Comparison of ENCODE assay signal across 20 cellular contexts in the genomic region with DNA sequence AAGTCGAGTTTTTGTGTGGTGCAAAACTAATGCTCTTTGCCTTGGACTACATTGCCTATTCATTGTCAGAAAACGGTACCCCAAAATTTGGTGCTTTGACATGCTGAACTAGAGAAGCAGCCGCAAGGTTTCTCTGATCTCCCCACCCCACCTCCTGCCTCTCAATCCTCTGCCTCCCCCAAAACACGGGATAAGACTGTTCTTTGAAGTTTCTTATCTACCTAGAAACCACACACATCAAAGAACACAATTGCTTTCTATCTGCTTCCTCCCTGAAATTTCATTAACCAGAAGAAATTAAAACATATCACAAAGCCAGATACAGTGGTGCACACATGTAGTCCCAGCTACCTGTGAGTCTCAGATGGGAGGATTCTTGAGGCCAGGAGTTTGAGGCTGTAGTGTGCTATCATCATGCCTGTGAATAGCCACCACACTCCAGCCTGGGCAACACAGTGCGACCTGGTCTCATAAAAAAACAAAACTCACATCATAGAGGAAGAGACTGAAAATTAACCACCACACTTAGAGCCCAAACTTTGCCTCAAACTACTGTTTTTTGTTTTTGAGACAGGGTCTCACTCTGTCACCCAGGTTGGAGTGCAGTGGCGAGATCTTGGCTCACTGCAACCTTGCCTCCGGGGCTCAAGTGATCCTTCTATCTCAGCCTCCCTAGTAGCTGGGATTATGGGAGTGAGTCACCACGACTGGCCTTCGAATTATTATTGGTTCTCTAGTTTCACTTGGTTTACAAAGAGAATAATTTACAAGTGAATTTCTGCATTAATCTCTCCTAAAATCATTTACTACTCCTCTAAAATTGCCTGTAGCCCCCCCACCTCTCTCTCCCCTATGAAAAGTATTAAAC. TPM values are rescaled to one million over a fixed set of nuclear protein-coding genes. Genes with fewer than 3 reads are reported as not detected.
A peak's percentile ranks its signal among the peaks of the same experiment; 100 is the strongest.
DNase-seq lines count a peak whose midpoint lies in the region; ATAC-seq, FAIRE-seq and TF ChIP-seq lines count a peak whose summit lies in the region.
"Had no signal": no experiment of that assay in that cellular context is flagged by ENCODE, and none has a peak within 500 bp of the region (broad histone marks: within the 10 kb centered on the region; RNA-seq: fewer than 3 reads in every experiment).

No MANE protein-coding gene starts in this region.

- POLR2A ChIA-PET in HepG2 (lab: Yijun Ruan, JAX) = interaction anchor here (2.7 kb wide), 1 partner anchor 115 kb away, joined by 8 read pairs; a partner anchor contains a TSS
- POLR2A ChIA-PET in activated CD4-positive, alpha-beta memory T cell treated with anti-CD3 and anti-CD28 coated beads, Interleukin-2, amount 10 ng/mL, durations not matched to agents 7 days and 5 days (lab: Charles Lee) = interaction anchor here (1.3 to 1.7 kb wide), 3 partner anchors 10 to 113 kb away, joined by 4 to 6 read pairs (median 4); a partner anchor contains a TSS

- no peaks in the 10 kb centered on the region; a peak in 1 of 5 replicates for H3K27me3 ChIP-seq in HepG2 (ENCODE audit: control insufficient read depth in 1 of 2, insufficient read depth in 2 of 2, low read length in 2 of 2)
- no peaks in the 10 kb centered on the region for H3K27me3 ChIP-seq in right lobe of liver
- H3K27me3 ChIP-seq in Loucy (ENCODE audit: insufficient read depth, low read length, poor library complexity, severe bottlenecking) = no peaks in the 10 kb centered on the region
- no peaks in the 10 kb centered on the region for H3K27me3 ChIP-seq in left lung
- no peaks in the 10 kb centered on the region for H3K27me3 ChIP-seq in pancreas

- TF ChIP-seq EP300 in HepG2 (IDR thresholded peaks at IDR 0.05; ENCODE audit: low read depth in 2 of 2, low read length in 2 of 2) (no peak), HepG2 (CRISPR knock-in tag; IDR thresholded peaks at IDR 0.05; ENCODE audit: borderline replicate concordance) (no peak)

- H3K27ac ChIP-seq in HepG2 (ENCODE audit: extremely low read length, insufficient read depth, low read length) = no peak overlapping the region
- H3K27ac ChIP-seq in right lobe of liver = no peak overlapping the region
- no peak overlapping the region for H3K27ac ChIP-seq in left lung
- H3K27ac ChIP-seq in pancreas = no peak overlapping the region
- H3K27ac ChIP-seq: coronary artery, psoas muscle, thoracic aorta had no signal

- H3K9me2 ChIP-seq in Loucy (replicated peaks; ENCODE audit: low read depth, low read length) = no peaks in the 10 kb centered on the region
- H3K9me2 ChIP-seq: SK-N-SH had no signal

- H3K9ac ChIP-seq in HepG2 (ENCODE audit: insufficient read depth, low read depth, low read length) = no peak overlapping the region
- H3K9ac ChIP-seq in Loucy (ENCODE audit: low read depth, low read length, poor library complexity, severe bottlenecking) = no peak overlapping the region
- H3K9ac ChIP-seq: SK-N-SH had no signal

- H3K36me3 Mint-ChIP-seq in activated CD4-positive, alpha-beta memory T cell treated with anti-CD3 and anti-CD28 coated beads, Interleukin-2, amount 10 ng/mL, durations not matched to agents 7 days and 5 days (ENCODE audit: low read depth) = peaks cover 21% of the 10 kb centered on the region
- H3K36me3 Mint-ChIP-seq in neural crest cell (ENCODE audit: low read depth) = peaks cover 6% of the 10 kb centered on the region

- peaks cover 10% of the 10 kb centered on the region; the same call in 1 of the 2 replicates for H4K20me1 ChIP-seq in HepG2 (ENCODE audit: insufficient read depth, low read length)
- peaks cover 12% of the 10 kb centered on the region for H4K20me1 ChIP-seq in Loucy (ENCODE audit: insufficient read depth, low read length, poor library complexity, severe bottlenecking)

- DNase-seq in HepG2 (ENCODE audit: low spot score) (no peak), right lobe of liver (no peak), neural crest cell (ENCODE audit: low read depth, low spot score) (no peak), left lung (no peak), pancreas (no peak)
- no peak for DNase-seq in activated CD4-positive, alpha-beta memory T cell treated with anti-CD3 and anti-CD28 coated beads, Interleukin-2, amount 10 ng/mL, durations not matched to agents 7 days and 5 days
- DNase-seq: activated effector memory CD4-positive, alpha-beta T cell treated with anti-CD3 and anti-CD28 coated beads, Interleukin-2, amount 50 U/mL, for 16 hours; NCI-H774; nephron progenitor cell; psoas muscle; SK-N-SH; small intestine; stimulated activated CD8-positive, alpha-beta memory T cell treated with anti-CD3 and anti-CD28 coated beads, Interleukin-4, amount 100 ng/mL, for 48 hours had no signal

- no peaks in the 10 kb centered on the region for H3F3A ChIP-seq in Loucy (ENCODE audit: low read depth)

- no peak for TF ChIP-seq POLR2A in HepG2 (IDR thresholded peaks at IDR 0.05; ENCODE audit: insufficient read depth in 1 of 2, low read depth in 2 of 2, low read length in 2 of 2)
- no peak for TF ChIP-seq POLR2A in right lobe of liver (IDR thresholded peaks at IDR 0.05)

- H3K4me3 Mint-ChIP-seq in activated CD4-positive, alpha-beta memory T cell treated with anti-CD3 and anti-CD28 coated beads, Interleukin-2, amount 10 ng/mL, durations not matched to agents 7 days and 5 days = no peak overlapping the region
- H3K4me3 Mint-ChIP-seq in neural crest cell = peak overlapping the region; percentile 19
- H3K4me3 Mint-ChIP-seq: nephron progenitor cell had no signal

- ATAC-seq in HepG2 (no peak), right lobe of liver (no peak), HG02870 (IDR thresholded peaks at IDR 0.05; ENCODE audit: unreplicated experiment) (no peak), left lung (no peak), pancreas (no peak)
- ATAC-seq: Panc1, psoas muscle had no signal

- no peak for TF ChIP-seq CTCF in HepG2 (CRISPR knock-in tag; IDR thresholded peaks at IDR 0.05)
- no peak for TF ChIP-seq CTCF in right lobe of liver (IDR thresholded peaks at IDR 0.05)
- TF ChIP-seq CTCF in Loucy (conservative IDR thresholded peaks at IDR 0.05; ENCODE audit: low read length) = no peak
- TF ChIP-seq CTCF in neural crest cell (conservative IDR thresholded peaks at IDR 0.05) = no peak
- no peak for TF ChIP-seq CTCF in left lung (IDR thresholded peaks at IDR 0.05)
- no peak for TF ChIP-seq CTCF in pancreas (IDR thresholded peaks at IDR 0.05)

- H2AFZ ChIP-seq in HepG2 (ENCODE audit: low read length) (no peak overlapping the region), Loucy (ENCODE audit: low read length) (no peak overlapping the region; the same call in 1 of the 2 replicates)

- no peaks in the 10 kb centered on the region for H3K9me3 Mint-ChIP-seq in activated CD4-positive, alpha-beta memory T cell treated with anti-CD3 and anti-CD28 coated beads, Interleukin-2, amount 10 ng/mL, durations not matched to agents 7 days and 5 days
- H3K9me3 Mint-ChIP-seq in neural crest cell = no peaks in the 10 kb centered on the region

- H3K36me3 ChIP-seq in HepG2 (replicated peaks in 1 of 2; ENCODE audit: control insufficient read depth in 1 of 2, insufficient read depth in 2 of 2, low read length in 2 of 2) (peaks cover 4 to 5% of the 10 kb centered on the region in 2 experiments; a peak in 4 of 5 replicates), right lobe of liver (no peaks in the 10 kb centered on the region), Loucy (ENCODE audit: insufficient read depth, low read length) (peaks cover 3% of the 10 kb centered on the region; the same call in 1 of the 2 replicates), left lung (peaks cover 0 to 13% of the 10 kb centered on the region in 2 donors), pancreas (peaks cover 0 to 7% (median 0%) of the 10 kb centered on the region in 3 donors)

- no peak for TF ChIP-seq RAD21 in HepG2 (CRISPR knock-in tag; IDR thresholded peaks at IDR 0.05)

- intact Hi-C loops in HepG2 (cut with micrococcal nuclease; ENCODE audit: unreplicated experiment) = loop anchor here (10.0 kb wide), 1 partner anchor 186 kb away; no protein-coding TSS in a partner anchor
- intact Hi-C loops in right lobe of liver (cut with DNase I) = no loop called here
- intact Hi-C loops in left lung (cut with DNase I) = no loop called here
- intact Hi-C loops in pancreas (cut with DNase I) = no loop called here

- H3K27me3 Mint-ChIP-seq in activated CD4-positive, alpha-beta memory T cell treated with anti-CD3 and anti-CD28 coated beads, Interleukin-2, amount 10 ng/mL, durations not matched to agents 7 days and 5 days = no peaks in the 10 kb centered on the region
- no peaks in the 10 kb centered on the region for H3K27me3 Mint-ChIP-seq in neural crest cell (ENCODE audit: low read depth)

- H3K4me1 Mint-ChIP-seq in activated CD4-positive, alpha-beta memory T cell treated with anti-CD3 and anti-CD28 coated beads, Interleukin-2, amount 10 ng/mL, durations not matched to agents 7 days and 5 days = peaks cover 58% of the 10 kb centered on the region
- H3K4me1 Mint-ChIP-seq in neural crest cell = peaks cover 25% of the 10 kb centered on the region

- H3K79me2 ChIP-seq in HepG2 (ENCODE audit: insufficient read depth, low read length) = peaks cover 21% of the 10 kb centered on the region
- H3K79me2 ChIP-seq in Loucy (ENCODE audit: insufficient read depth, low read length) = peaks cover 25% of the 10 kb centered on the region

- in situ Hi-C loops in HepG2 (cut with HindIII; ENCODE audit: extremely low pct_ligation_motif_present, low pct_unique_long_range_greater_than_20kb) = loop anchor here (5.0 kb wide), 2 partner anchors 59 to 66 kb away; a partner anchor contains a TSS

- FAIRE-seq in HepG2 (lab: Jason Lieb, UNC) (no peak), pancreas (lab: Jason Lieb, UNC) (no peak)
- FAIRE-seq: GM12892, keratinocyte, small intestine had no signal

- peak overlapping the region; percentile 11 for H3K27ac Mint-ChIP-seq in activated CD4-positive, alpha-beta memory T cell treated with anti-CD3 and anti-CD28 coated beads, Interleukin-2, amount 10 ng/mL, durations not matched to agents 7 days and 5 days
- no peak overlapping the region for H3K27ac Mint-ChIP-seq in neural crest cell (ENCODE audit: unreplicated experiment)
- H3K27ac Mint-ChIP-seq: nephron progenitor cell had no signal

- BruUV-seq in HepG2 (replicated peaks; lab: Mats Ljungman, UMichigan) = no TSS peak

- no peaks in the 10 kb centered on the region for H3K9me3 ChIP-seq in HepG2 (ENCODE audit: low read length)
- H3K9me3 ChIP-seq in right lobe of liver = no peaks in the 10 kb centered on the region
- no peaks in the 10 kb centered on the region for H3K9me3 ChIP-seq in Loucy (ENCODE audit: insufficient read depth, low read depth, low read length)
- no peaks in the 10 kb centered on the region for H3K9me3 ChIP-seq in left lung
- no peaks in the 10 kb centered on the region for H3K9me3 ChIP-seq in pancreas
- H3K9me3 ChIP-seq: psoas muscle, SK-N-SH, thoracic aorta had no signal

- WGBS in HepG2 (ENCODE audit: low lambda C conversion rate) = 14% methylated on average over 9 of the region's 9 CpGs
- 55% methylated on average over 9 of the region's 9 CpGs for WGBS in right lobe of liver (ENCODE audit: insufficient coverage, low coverage, low lambda C conversion rate, missing lambda C conversion rate)
- WGBS in pancreas, 2 donors = 52 to 61% methylated on average over 9 of the region's 9 CpGs

- H3K4me2 ChIP-seq in HepG2 (ENCODE audit: low read depth, low read length) (peak overlapping the region; percentile 28), Loucy (ENCODE audit: low read depth, low read length, poor library complexity, severe bottlenecking) (peak overlapping the region; percentile 18)
- H3K4me2 ChIP-seq: SK-N-SH had no signal

- H3K4me1 ChIP-seq in HepG2 (ENCODE audit: insufficient read depth, low read length) = peaks cover 40% of the 10 kb centered on the region
- peaks cover 0 to 16% (median 2%) of the 10 kb centered on the region in 4 donors for H3K4me1 ChIP-seq in right lobe of liver
- H3K4me1 ChIP-seq in Loucy (ENCODE audit: insufficient read depth, low read length, poor library complexity, severe bottlenecking) = peaks cover 22% of the 10 kb centered on the region
- H3K4me1 ChIP-seq in left lung = peaks cover 14 to 18% of the 10 kb centered on the region in 2 donors
- H3K4me1 ChIP-seq in pancreas = peaks cover 0 to 15% (median 13%) of the 10 kb centered on the region in 3 donors

- CTCF ChIA-PET in HepG2 (lab: Yijun Ruan, JAX; ENCODE audit: low intra/inter-chr PET ratio, low total read pairs) = no interaction called here
- CTCF ChIA-PET in activated CD4-positive, alpha-beta memory T cell treated with anti-CD3 and anti-CD28 coated beads, Interleukin-2, amount 10 ng/mL, durations not matched to agents 7 days and 5 days (lab: Charles Lee) = no interaction called here

- H3K4me3 ChIP-seq in HepG2 (replicated peaks in 1 of 3; ENCODE audit: insufficient read depth in 1 of 3, low read depth in 2 of 3, low read length in 3 of 3) = no peak overlapping the region
- H3K4me3 ChIP-seq in right lobe of liver = no peak overlapping the region
- H3K4me3 ChIP-seq in Loucy (ENCODE audit: low read length, poor library complexity, severe bottlenecking) = no peak overlapping the region
- no peak overlapping the region for H3K4me3 ChIP-seq in left lung
- no peak overlapping the region for H3K4me3 ChIP-seq in pancreas
- H3K4me3 ChIP-seq: coronary artery, psoas muscle, thoracic aorta had no signal

RNA-seq across cellular contexts. Expression of a gene that starts 2.7 kb away (rescaled TPM):
- total RNA-seq in HepG2 (2016; rRNA removed; fragmentation: Illumina TruSeq; extraction: Trizol) (78.2 and 112 TPM in 2 replicates), right lobe of liver (10 to 100 TPM; 32.9 to 57.0 (median 46.6) TPM), neural crest cell (153 and 167 TPM in 2 replicates), left lung (100 to 1,000 TPM; 137 to 142 TPM), pancreas (10 to 100 TPM; 50.7 to 71.2 (median 65.5) TPM)
- 14.5 and 16.7 TPM in 2 replicates for total RNA-seq in HepG2 (2016; cell fraction: cytosol; rRNA removed; fragmentation: Illumina TruSeq; extraction: Trizol; ENCODE audit: low read depth)
- total RNA-seq in HepG2 (2016; cell fraction: insoluble cytoplasmic fraction; rRNA removed; fragmentation: Illumina TruSeq; extraction: Trizol) = 82.5 and 107 TPM in 2 replicates
- 54.6 and 70.9 TPM in 2 replicates for total RNA-seq in HepG2 (2016; cell fraction: membrane; rRNA removed; fragmentation: Illumina TruSeq; extraction: Trizol)
- 54.7 and 55.6 TPM in 2 replicates for total RNA-seq in HepG2 (2016; cell fraction: nucleus; rRNA removed; fragmentation: Illumina TruSeq; extraction: Trizol)
- polyA plus RNA-seq in HepG2 (2011; rRNA removed) (33.5 and 44.1 TPM in 2 replicates), pancreas (10 to 100 TPM; 35.5 to 66.1 TPM)
- 15.8 and 23.7 TPM in 2 replicates for polyA plus RNA-seq in HepG2 (2011; cell fraction: cytosol; rRNA removed)
- 18.2 and 22.6 TPM in 2 replicates for polyA plus RNA-seq in HepG2 (2011; cell fraction: nucleus; rRNA removed)
- polyA plus RNA-seq in HepG2 (2012) = 83.3 and 110 TPM in 2 replicates
- polyA plus RNA-seq in HepG2 (2016; cell fraction: cytosol; fragmentation: Illumina TruSeq; extraction: Trizol; ENCODE audit: low read depth) = 41.6 and 45.1 TPM in 2 replicates
- polyA plus RNA-seq in HepG2 (2016; cell fraction: insoluble cytoplasmic fraction; fragmentation: Illumina TruSeq; extraction: Trizol; ENCODE audit: low read depth) = 232 and 235 TPM in 2 replicates
- polyA plus RNA-seq in HepG2 (2016; cell fraction: membrane; fragmentation: Illumina TruSeq; extraction: Trizol; ENCODE audit: low read depth) = 95.6 and 104 TPM in 2 replicates
- 137 and 146 TPM in 2 replicates for polyA plus RNA-seq in HepG2 (2016; cell fraction: nucleus; fragmentation: Illumina TruSeq; extraction: Trizol; ENCODE audit: insufficient read depth, low read depth)
- 3.3 and 7.8 TPM in 2 replicates for polyA minus RNA-seq in HepG2 (2011; rRNA and poly(A)+ RNA removed; ENCODE audit: low replicate concordance)
- polyA minus RNA-seq in HepG2 (2011; cell fraction: cytosol; rRNA and poly(A)+ RNA removed) = 18.8 and 31.0 TPM in 2 replicates
- polyA minus RNA-seq in HepG2 (2011; cell fraction: nucleus; rRNA and poly(A)+ RNA removed) = 35.7 and 41.9 TPM in 2 replicates
- total RNA-seq in activated CD4-positive, alpha-beta memory T cell treated with anti-CD3 and anti-CD28 coated beads, Interleukin-2, amount 10 ng/mL, durations not matched to agents 7 days and 5 days = 100 to 1,000 TPM; 163 to 172 TPM

RNA-seq across cellular contexts. Expression of a gene that starts 9.6 kb away (rescaled TPM):
- total RNA-seq in HepG2 (2016; rRNA removed; fragmentation: Illumina TruSeq; extraction: Trizol) (39.2 and 58.8 TPM in 2 replicates), right lobe of liver (10 to 100 TPM in 5 of 6 experiments, 1 to 10 TPM in 1; 9.7 to 28.0 (median 13.3) TPM), neural crest cell (28.9 and 31.0 TPM in 2 replicates), left lung (10 to 100 TPM; 12.3 to 18.2 TPM), pancreas (1 to 10 TPM; 4.4 to 8.4 (median 6.8) TPM)
- total RNA-seq in HepG2 (2016; cell fraction: cytosol; rRNA removed; fragmentation: Illumina TruSeq; extraction: Trizol; ENCODE audit: low read depth) = 5.9 and 9.4 TPM in 2 replicates
- 39.0 and 54.2 TPM in 2 replicates for total RNA-seq in HepG2 (2016; cell fraction: insoluble cytoplasmic fraction; rRNA removed; fragmentation: Illumina TruSeq; extraction: Trizol)
- total RNA-seq in HepG2 (2016; cell fraction: membrane; rRNA removed; fragmentation: Illumina TruSeq; extraction: Trizol) = 12.3 and 15.0 TPM in 2 replicates
- 24.1 and 28.7 TPM in 2 replicates for total RNA-seq in HepG2 (2016; cell fraction: nucleus; rRNA removed; fragmentation: Illumina TruSeq; extraction: Trizol)
- polyA plus RNA-seq in HepG2 (2011; rRNA removed) (9.7 and 10.8 TPM in 2 replicates), pancreas (1 to 10 TPM; 3.7 to 8.1 TPM)
- polyA plus RNA-seq in HepG2 (2011; cell fraction: cytosol; rRNA removed) = 7.7 and 11.4 TPM in 2 replicates
- 2.7 and 3.7 TPM in 2 replicates for polyA plus RNA-seq in HepG2 (2011; cell fraction: nucleus; rRNA removed)
- 15.9 and 19.2 TPM in 2 replicates for polyA plus RNA-seq in HepG2 (2012)
- 4.5 and 4.8 TPM in 2 replicates for polyA plus RNA-seq in HepG2 (2016; cell fraction: cytosol; fragmentation: Illumina TruSeq; extraction: Trizol; ENCODE audit: low read depth)
- 47.0 and 48.5 TPM in 2 replicates for polyA plus RNA-seq in HepG2 (2016; cell fraction: insoluble cytoplasmic fraction; fragmentation: Illumina TruSeq; extraction: Trizol; ENCODE audit: low read depth)
- 5.4 and 7.1 TPM in 2 replicates for polyA plus RNA-seq in HepG2 (2016; cell fraction: membrane; fragmentation: Illumina TruSeq; extraction: Trizol; ENCODE audit: low read depth)
- polyA plus RNA-seq in HepG2 (2016; cell fraction: nucleus; fragmentation: Illumina TruSeq; extraction: Trizol; ENCODE audit: insufficient read depth, low read depth) = 18.5 and 19.0 TPM in 2 replicates
- polyA minus RNA-seq in HepG2 (2011; rRNA and poly(A)+ RNA removed; ENCODE audit: low replicate concordance) = 6.8 and 12.0 TPM in 2 replicates
- polyA minus RNA-seq in HepG2 (2011; cell fraction: cytosol; rRNA and poly(A)+ RNA removed) = 9.9 and 10.6 TPM in 2 replicates
- 15.3 and 18.4 TPM in 2 replicates for polyA minus RNA-seq in HepG2 (2011; cell fraction: nucleus; rRNA and poly(A)+ RNA removed)
- 10 to 100 TPM; 21.4 to 22.7 TPM for total RNA-seq in activated CD4-positive, alpha-beta memory T cell treated with anti-CD3 and anti-CD28 coated beads, Interleukin-2, amount 10 ng/mL, durations not matched to agents 7 days and 5 days

RNA-seq across cellular contexts. Expression of a gene that starts 58.2 kb away (rescaled TPM):
- total RNA-seq in HepG2 (2016; rRNA removed; fragmentation: Illumina TruSeq; extraction: Trizol) (10.0 and 10.3 TPM in 2 replicates), right lobe of liver (1 to 10 TPM; 3.8 to 7.2 (median 5.7) TPM), neural crest cell (26.2 and 26.8 TPM in 2 replicates), left lung (10 to 100 TPM; 13.2 to 15.8 TPM), pancreas (10 to 100 TPM in 1 of 6 donors, 1 to 10 TPM in 5; 5.7 to 13.7 (median 8.6) TPM)
- total RNA-seq in HepG2 (2016; cell fraction: cytosol; rRNA removed; fragmentation: Illumina TruSeq; extraction: Trizol; ENCODE audit: low read depth) = 1.3 and 1.9 TPM in 2 replicates
- total RNA-seq in HepG2 (2016; cell fraction: insoluble cytoplasmic fraction; rRNA removed; fragmentation: Illumina TruSeq; extraction: Trizol) = 10.8 and 11.2 TPM in 2 replicates
- 2.2 and 3.4 TPM in 2 replicates for total RNA-seq in HepG2 (2016; cell fraction: membrane; rRNA removed; fragmentation: Illumina TruSeq; extraction: Trizol)
- total RNA-seq in HepG2 (2016; cell fraction: nucleus; rRNA removed; fragmentation: Illumina TruSeq; extraction: Trizol) = 22.1 and 23.4 TPM in 2 replicates
- polyA plus RNA-seq in HepG2 (2011; rRNA removed) (9.1 and 10.4 TPM in 2 replicates), pancreas (10 to 100 TPM in 1 of 2 donors, 1 to 10 TPM in 1; 6.7 to 13.3 TPM)
- polyA plus RNA-seq in HepG2 (2011; cell fraction: cytosol; rRNA removed) = 1.7 and 2.6 TPM in 2 replicates
- polyA plus RNA-seq in HepG2 (2011; cell fraction: nucleus; rRNA removed) = 14.9 and 23.6 TPM in 2 replicates
- polyA plus RNA-seq in HepG2 (2012) = 9.9 and 11.9 TPM in 2 replicates
- 0.11 and 0.23 TPM in 2 replicates for polyA plus RNA-seq in HepG2 (2016; cell fraction: cytosol; fragmentation: Illumina TruSeq; extraction: Trizol; ENCODE audit: low read depth)
- polyA plus RNA-seq in HepG2 (2016; cell fraction: insoluble cytoplasmic fraction; fragmentation: Illumina TruSeq; extraction: Trizol; ENCODE audit: low read depth) = 5.3 and 5.9 TPM in 2 replicates
- 0.72 and 0.73 TPM in 2 replicates for polyA plus RNA-seq in HepG2 (2016; cell fraction: membrane; fragmentation: Illumina TruSeq; extraction: Trizol; ENCODE audit: low read depth)
- polyA plus RNA-seq in HepG2 (2016; cell fraction: nucleus; fragmentation: Illumina TruSeq; extraction: Trizol; ENCODE audit: insufficient read depth, low read depth) = 27.4 and 29.8 TPM in 2 replicates
- polyA minus RNA-seq in HepG2 (2011; rRNA and poly(A)+ RNA removed; ENCODE audit: low replicate concordance) = 2.9 and 12.0 TPM in 2 replicates
- 5.9 and 6.9 TPM in 2 replicates for polyA minus RNA-seq in HepG2 (2011; cell fraction: cytosol; rRNA and poly(A)+ RNA removed)
- polyA minus RNA-seq in HepG2 (2011; cell fraction: nucleus; rRNA and poly(A)+ RNA removed) = 81.1 and 99.0 TPM in 2 replicates
- total RNA-seq in activated CD4-positive, alpha-beta memory T cell treated with anti-CD3 and anti-CD28 coated beads, Interleukin-2, amount 10 ng/mL, durations not matched to agents 7 days and 5 days = 10 to 100 TPM; 28.3 to 30.5 TPM
